9 cellular contexts compared by ENCODE assay signal in the genomic region with DNA sequence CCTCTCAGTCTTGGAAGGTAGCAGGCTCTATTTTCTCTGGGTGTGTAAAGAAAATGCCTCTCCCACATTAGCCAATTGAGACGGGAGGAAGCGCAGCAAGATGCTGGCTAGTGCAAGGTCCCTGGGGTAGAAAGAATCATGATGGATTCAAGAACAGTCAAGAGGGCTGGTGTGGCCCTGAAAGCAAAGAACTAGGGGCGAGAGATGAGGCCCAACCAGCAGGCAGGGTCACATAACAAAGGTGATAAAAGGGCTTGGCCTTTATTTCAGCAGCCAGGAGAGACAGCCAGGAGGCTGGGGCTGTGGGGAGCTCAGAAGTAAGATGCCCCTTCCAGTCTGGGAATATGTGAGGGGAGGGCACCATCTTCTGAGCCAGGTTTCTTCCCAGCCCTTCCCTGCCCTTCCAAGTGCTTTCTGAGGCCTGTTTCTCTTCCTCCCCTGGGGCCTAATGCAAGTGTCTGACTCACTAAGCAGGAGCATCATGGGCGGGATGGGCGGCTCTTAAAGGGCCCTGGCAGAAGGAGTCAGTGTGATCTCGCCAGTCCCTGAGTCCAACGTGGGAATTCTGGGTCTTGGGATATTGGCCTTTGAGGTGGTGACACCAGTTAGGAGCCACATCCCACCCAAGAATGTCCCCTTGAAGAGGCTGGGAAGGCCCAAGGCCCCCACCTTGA. TPM values are rescaled to one million over a fixed set of nuclear protein-coding genes. Genes with fewer than 3 reads are reported as not detected.
DNase-seq lines count a peak whose midpoint lies in the region; ATAC-seq lines count a peak whose summit lies in the region.
"Had no signal": no experiment of that assay in that cellular context is flagged by ENCODE, and none has a peak within 500 bp of the region (broad histone marks: within the 10 kb centered on the region; RNA-seq: fewer than 3 reads in every experiment).

No MANE protein-coding gene starts in this region.

- ATAC-seq in GM19351 (IDR thresholded peaks at IDR 0.05; ENCODE audit: unreplicated experiment) (no peak), GM19395 (IDR thresholded peaks at IDR 0.05; ENCODE audit: unreplicated experiment) (no peak)

- WGBS in esophagus, 2 donors: 40 to 60% methylated on average over 7 of the region's 7 CpGs

- H3K4me1 ChIP-seq in SJSA1 (replicated peaks): peaks cover 23% of the 10 kb centered on the region
- peaks cover 0 to 18% of the 10 kb centered on the region in 2 donors for H3K4me1 ChIP-seq in esophagus (ENCODE audit: control insufficient read depth in 2 of 2, insufficient read depth in 2 of 2, low read length in 1 of 2)

- H3K4me3 ChIP-seq in SJSA1 (no peak overlapping the region), esophagus (ENCODE audit: low read depth in 1 of 2, low read length in 2 of 2) (no peak overlapping the region)

- no peaks in the 10 kb centered on the region for H3K9me3 ChIP-seq in SJSA1 (replicated peaks)
- no peaks in the 10 kb centered on the region for H3K9me3 ChIP-seq in esophagus (ENCODE audit: control insufficient read depth in 2 of 2, insufficient read depth in 1 of 2, low read depth in 1 of 2, low read length in 1 of 2)

- H3K36me3 ChIP-seq in SJSA1 (0 out of 2 replicates have a peak, but pooled peaks cover 4% of the 10 kb centered on the region), esophagus (ENCODE audit: control insufficient read depth in 2 of 2, insufficient read depth in 2 of 2, low read length in 1 of 2) (no peaks in the 10 kb centered on the region)

- no peaks in the 10 kb centered on the region for H3K27me3 ChIP-seq in SJSA1 (replicated peaks)
- H3K27me3 ChIP-seq in esophagus (ENCODE audit: control insufficient read depth in 1 of 2, insufficient read depth in 2 of 2, low read length in 2 of 2): no peaks in the 10 kb centered on the region

- DNase-seq in SIG-M5 treated with dmso at 0.1 percent for 504 hours (lab: John Stamatoyannopoulos, UW; ENCODE audit: unreplicated experiment): peak; percentile 6
- no peak for DNase-seq in SIG-M5 (lab: John Stamatoyannopoulos, UW)
- DNase-seq in SJSA1 (ENCODE audit: low read depth in 1 of 2, low spot score in 2 of 2): peak; percentile 73 to 86
- DNase-seq in pulmonary artery endothelial cell (ENCODE audit: low read depth, low spot score): peak; percentile 43
- no peak for DNase-seq in DMS79 (lab: John Stamatoyannopoulos, UW)

- H3K27ac ChIP-seq in SJSA1: peak overlapping the region; percentile 16
- peak overlapping the region; percentile 15 to 75 for H3K27ac ChIP-seq in esophagus (ENCODE audit: low read depth in 2 of 2, low read length in 1 of 2)
- H3K27ac ChIP-seq: parathyroid adenoma had no signal

RNA-seq across cellular contexts. Expression of a gene that starts 3.9 kb away (rescaled TPM):
- total RNA-seq in SJSA1 (2014; rRNA removed; shearing (Covaris generic)): 28.8 and 29.4 TPM in 2 replicates
- polyA plus RNA-seq in esophagus: 10 to 100 TPM; 11.3 to 21.7 TPM
- total RNA-seq in pulmonary artery endothelial cell: 10.2 and 16.8 TPM in 2 replicates

RNA-seq across cellular contexts. Expression of a gene that starts 23.7 kb away (rescaled TPM):
- total RNA-seq in SJSA1 (2014; rRNA removed; shearing (Covaris generic)): 0.08 TPM in 1 of 2 replicates, not detected in the other
- under 1 TPM in 1 of 2 donors, not detected in 1; 0.06 TPM for polyA plus RNA-seq in esophagus
- total RNA-seq in pulmonary artery endothelial cell: 0.14 and 0.33 TPM in 2 replicates

RNA-seq across cellular contexts. Expression of a gene that starts 53.5 kb away (rescaled TPM):
- total RNA-seq in SJSA1 (2014; rRNA removed; shearing (Covaris generic)): 14.0 and 42.4 TPM in 2 replicates
- polyA plus RNA-seq in esophagus: 10 to 100 TPM; 25.6 to 45.4 TPM
- total RNA-seq in pulmonary artery endothelial cell: 43.6 and 129 TPM in 2 replicates

Comparison
In these comparisons a context has a peak if more than half of its experiments do, and no peak if none do; other contexts are left out.
1. DNase-seq: peak in SIG-M5 treated with dmso at 0.1 percent for 504 hours (single experiment), SJSA1 (2 of 2) and pulmonary artery endothelial cell (single experiment); none in SIG-M5 (single experiment) and DMS79 (single experiment).